8 cellular contexts compared by ENCODE assay signal in genomic region chr9:35103660-35104191, GRCh38. TPM values are rescaled to one million over a fixed set of nuclear protein-coding genes. Genes with fewer than 3 reads are reported as not detected.
DNase-seq lines count a peak whose midpoint lies in the region; ATAC-seq, FAIRE-seq and TF ChIP-seq lines count a peak whose summit lies in the region.

No MANE protein-coding gene starts in this region.

- BruUV-seq in Panc1 (replicated peaks; lab: Mats Ljungman, UMichigan) (no TSS peak), endothelial cell of umbilical vein (replicated peaks; lab: Mats Ljungman, UMichigan) (no TSS peak)

- no peak for DNase-seq in CD4-positive, alpha-beta T cell
- DNase-seq in Panc1 (ENCODE audit: low read depth, low spot score) (no peak), endothelial cell of umbilical vein (ENCODE audit: low read depth, low spot score) (no peak), neuronal stem cell (ENCODE audit: low spot score) (no peak), mucosa of gallbladder (ENCODE audit: low spot score) (no peak), GM10266 (ENCODE audit: extremely low spot score) (no peak), urothelium cell line (ENCODE audit: low spot score) (no peak)

- H3K9me1 ChIP-seq in endothelial cell of umbilical vein (replicated peaks; ENCODE audit: control insufficient read depth, extremely low read depth, insufficient read depth, low read length): no peaks in the 10 kb centered on the region

- no peak for TF ChIP-seq CTCF in CD4-positive, alpha-beta T cell (IDR thresholded peaks at IDR 0.05)
- TF ChIP-seq CTCF in Panc1 (IDR thresholded peaks at IDR 0.05): no peak
- TF ChIP-seq CTCF in endothelial cell of umbilical vein (IDR thresholded peaks at IDR 0.05; ENCODE audit: extremely low read depth in 1 of 2, insufficient read depth in 1 of 2, low read depth in 1 of 2, low read length in 2 of 2): no peak
- no peak for TF ChIP-seq CTCF in GM10266 (IDR thresholded peaks at IDR 0.05; ENCODE audit: control insufficient read depth, insufficient read depth, low read depth, missing control alignments)

- no peak overlapping the region for H3K23ac ChIP-seq in neuronal stem cell (ENCODE audit: low read depth, low read length, poor library complexity)

- H2BK15ac ChIP-seq in neuronal stem cell (ENCODE audit: low read length): no peak overlapping the region

- peaks cover 13% of the 10 kb centered on the region for H3K79me2 ChIP-seq in endothelial cell of umbilical vein (ENCODE audit: control insufficient read depth, insufficient read depth, low read length)

- H3K4me1 ChIP-seq in Panc1 (ENCODE audit: control insufficient read depth, insufficient read depth, low read length) (peaks cover 18% of the 10 kb centered on the region), endothelial cell of umbilical vein (ENCODE audit: control insufficient read depth, extremely low read depth, insufficient read depth, low read length) (peaks cover 13% of the 10 kb centered on the region), neuronal stem cell (ENCODE audit: control insufficient read depth in 2 of 2, insufficient read depth in 1 of 2, low read depth in 1 of 2, low read length in 2 of 2) (peaks cover 14 to 17% of the 10 kb centered on the region in 2 donors)

- no peak overlapping the region for H4K91ac ChIP-seq in neuronal stem cell (ENCODE audit: low read depth, low read length, poor library complexity)

- H3K79me1 ChIP-seq in neuronal stem cell (ENCODE audit: low read depth, low read length): peaks cover 8% of the 10 kb centered on the region

- H3K36me3 ChIP-seq in Panc1 (ENCODE audit: control insufficient read depth, insufficient read depth, low read length) (no peaks in the 10 kb centered on the region; the same call in 1 of the 2 replicates), endothelial cell of umbilical vein (ENCODE audit: control insufficient read depth in 2 of 2, extremely low read depth in 1 of 2, insufficient read depth in 2 of 2, low read length in 2 of 2) (peaks cover 12 to 55% of the 10 kb centered on the region in 2 experiments), neuronal stem cell (replicated peaks in 1 of 2; ENCODE audit: control insufficient read depth in 2 of 2, insufficient read depth in 2 of 2, low read length in 2 of 2) (peaks cover 43 to 74% of the 10 kb centered on the region in 2 donors)

- H3K36me3 Mint-ChIP-seq in CD4-positive, alpha-beta T cell (ENCODE audit: low read depth): peaks cover 63% of the 10 kb centered on the region

- H3K4me2 ChIP-seq in endothelial cell of umbilical vein (ENCODE audit: insufficient read depth, low read length): peak overlapping the region; percentile 26
- peak overlapping the region; percentile 76 for H3K4me2 ChIP-seq in neuronal stem cell (ENCODE audit: insufficient read depth, low read length, poor library complexity, severe bottlenecking)

- H4K8ac ChIP-seq in neuronal stem cell (ENCODE audit: low read depth, low read length): no peak overlapping the region

- no peaks in the 10 kb centered on the region for H3K27me3 Mint-ChIP-seq in CD4-positive, alpha-beta T cell

- no peaks in the 10 kb centered on the region for H3K9me3 Mint-ChIP-seq in CD4-positive, alpha-beta T cell

- no peaks in the 10 kb centered on the region for H3K27me3 ChIP-seq in CD4-positive, alpha-beta T cell (ENCODE audit: control insufficient read depth, insufficient read depth, low read length)
- H3K27me3 ChIP-seq in Panc1 (ENCODE audit: control insufficient read depth, insufficient read depth, low read length) (no peaks in the 10 kb centered on the region), endothelial cell of umbilical vein (ENCODE audit: control insufficient read depth in 2 of 2, insufficient read depth in 2 of 2, low read length in 2 of 2) (no peaks in the 10 kb centered on the region), neuronal stem cell (ENCODE audit: control insufficient read depth in 3 of 3, insufficient read depth in 3 of 3, low read depth in 1 of 3, low read length in 3 of 3) (no peaks in the 10 kb centered on the region)

- H4K20me1 ChIP-seq in endothelial cell of umbilical vein (replicated peaks; ENCODE audit: control insufficient read depth, extremely low read depth, insufficient read depth, low read length): no peaks in the 10 kb centered on the region

- POLR2A ChIA-PET in CD4-positive, alpha-beta T cell (lab: Charles Lee): interaction anchor here (0.6 to 3.8 kb wide), 8 partner anchors 9 to 1055 kb away, joined by 3 to 50 read pairs (median 5); partner anchors contain the start of genes ATOSB, FANCG, UBAP2 and VCP
- POLR2A ChIA-PET in Panc1 (lab: Charles Lee): interaction anchor here (0.5 to 1.8 kb wide), 6 partner anchors 10 to 82 kb away, joined by 3 to 12 read pairs (median 4); partner anchors contain the start of genes ATOSB, FANCG, UNC13B and VCP
- POLR2A ChIA-PET in endothelial cell of umbilical vein (lab: Charles Lee): interaction anchor here (0.9 to 1.3 kb wide), 4 partner anchors 8 to 32 kb away, joined by 3 to 8 read pairs (median 4); partner anchors contain the start of gene VCP

- peaks cover 36% of the 10 kb centered on the region for H3K4me1 Mint-ChIP-seq in CD4-positive, alpha-beta T cell (ENCODE audit: low read depth)

- peak overlapping the region; percentile 77 for H3K27ac ChIP-seq in CD4-positive, alpha-beta T cell (ENCODE audit: low read depth, low read length)
- H3K27ac ChIP-seq in Panc1 (ENCODE audit: low read length) (peak overlapping the region; percentile 96), endothelial cell of umbilical vein (ENCODE audit: insufficient read depth, low read depth, low read length) (peak overlapping the region; percentile 50), neuronal stem cell (replicated peaks; ENCODE audit: low read length) (peak overlapping the region; percentile 91)

- no peak overlapping the region for H2BK120ac ChIP-seq in neuronal stem cell (ENCODE audit: low read depth, low read length)

- H3K9ac ChIP-seq in endothelial cell of umbilical vein (replicated peaks; ENCODE audit: extremely low read depth, insufficient read depth, low read length) (peak overlapping the region; percentile 91), neuronal stem cell (ENCODE audit: low read depth, low read length, poor library complexity) (no peak overlapping the region)

- H3K9me3 ChIP-seq in CD4-positive, alpha-beta T cell (ENCODE audit: control insufficient read depth, low read length): no peaks in the 10 kb centered on the region
- no peaks in the 10 kb centered on the region for H3K9me3 ChIP-seq in Panc1 (ENCODE audit: control insufficient read depth, insufficient read depth, low read depth, low read length)
- no peaks in the 10 kb centered on the region for H3K9me3 ChIP-seq in endothelial cell of umbilical vein (replicated peaks; ENCODE audit: control insufficient read depth, insufficient read depth, low read length)
- no peaks in the 10 kb centered on the region for H3K9me3 ChIP-seq in neuronal stem cell (replicated peaks in 1 of 2; ENCODE audit: control insufficient read depth in 2 of 2, insufficient read depth in 1 of 2, low read depth in 1 of 2, low read length in 2 of 2)

- intact Hi-C loops in CD4-positive, alpha-beta T cell (cut with DNase I, micrococcal nuclease): loop anchor here (1.0 to 10.0 kb wide), 6 partner anchors 8 to 1661 kb away; partner anchors contain the start of genes ATOSB (in 1 of the 2), CREB3 (in 1 of the 2) and TLN1 (in 1 of the 2)
- intact Hi-C loops in Panc1 (cut with micrococcal nuclease; ENCODE audit: unreplicated experiment): no loop called here
- intact Hi-C loops in endothelial cell of umbilical vein (cut with micrococcal nuclease): loop anchor here (1.0 kb wide), 1 partner anchor 8 kb away; no protein-coding TSS in a partner anchor

- H2BK12ac ChIP-seq in neuronal stem cell (ENCODE audit: low read length): no peak overlapping the region

- dilution Hi-C loops in endothelial cell of umbilical vein (cut with MboI; ENCODE audit: extremely low pct_ligation_motif_present, low sequenced_read_pairs): no loop called here

- no peak overlapping the region for H2AK5ac ChIP-seq in neuronal stem cell (ENCODE audit: low read depth, low read length)

- no peak overlapping the region for H3K14ac ChIP-seq in neuronal stem cell (ENCODE audit: low read length)

- in situ Hi-C loops in Panc1 (cut with HindIII; ENCODE audit: low pct_unique_long_range_greater_than_20kb, low sequenced_read_pairs): no loop called here

- WGBS in neuronal stem cell (ENCODE audit: extremely low coverage in 2 of 2, insufficient read length in 2 of 2, insufficient replicate concordance in 1 of 2), 2 donors: no CpG with 5 or more reads among the region's 5 CpGs

- H3K18ac ChIP-seq in neuronal stem cell (ENCODE audit: low read length): no peak overlapping the region

- CTCF ChIA-PET in CD4-positive, alpha-beta T cell (lab: Charles Lee): interaction anchor here (0.9 to 2.9 kb wide), 6 partner anchors 8 to 204 kb away, joined by 3 to 28 read pairs (median 4); partner anchors contain the start of genes ATOSB and FANCG
- CTCF ChIA-PET in Panc1 (lab: Charles Lee) (interaction anchor here (1.7 kb wide), 1 partner anchor 12 kb away, joined by 4 read pairs; the partner anchor contains the start of gene ATOSB), endothelial cell of umbilical vein (lab: Charles Lee) (interaction anchor here (1.1 to 3.0 kb wide), 4 partner anchors 10 to 343 kb away, joined by 3 to 13 read pairs (median 4); partner anchors contain the start of gene FANCG)

- peak overlapping the region; percentile 92 for H3K4me3 Mint-ChIP-seq in CD4-positive, alpha-beta T cell

- FAIRE-seq in endothelial cell of umbilical vein (lab: Jason Lieb, UNC) (no peak), urothelium cell line (lab: Jason Lieb, UNC) (no peak)

- no peak for ATAC-seq in CD4-positive, alpha-beta T cell (ENCODE audit: poor library complexity)
- ATAC-seq in Panc1 (no peak), GM19455 (IDR thresholded peaks at IDR 0.05; ENCODE audit: unreplicated experiment) (no peak)

- H2BK5ac ChIP-seq in neuronal stem cell (ENCODE audit: low read length): no peak overlapping the region

- TF ChIP-seq POLR2A in endothelial cell of umbilical vein (IDR thresholded peaks at IDR 0.05; ENCODE audit: low read depth, low read length): no peak

- H3K27ac Mint-ChIP-seq in CD4-positive, alpha-beta T cell: peak overlapping the region; percentile 89

- no peak overlapping the region for H3K4ac ChIP-seq in neuronal stem cell (ENCODE audit: low read length)

- H2AFZ ChIP-seq in endothelial cell of umbilical vein (ENCODE audit: low read depth, low read length) (no peak overlapping the region), neuronal stem cell (ENCODE audit: low read length) (no peak overlapping the region)

- H3K4me3 ChIP-seq in Panc1 (ENCODE audit: low read depth in 2 of 2, low read length in 2 of 2) (peak overlapping the region; percentile 80 to 97), endothelial cell of umbilical vein (replicated peaks in 1 of 3; ENCODE audit: insufficient read depth in 1 of 3, low read depth in 1 of 3, low read length in 3 of 3) (peak overlapping the region in 1 of 3 experiments; percentile 80), neuronal stem cell (ENCODE audit: low read length in 2 of 2) (peak overlapping the region; percentile 80 to 84)

RNA-seq across cellular contexts. Expression of gene STOML2, which starts 0.8 kb away (rescaled TPM):
- 10 to 100 TPM; 29.8 to 30.5 TPM for total RNA-seq in CD4-positive, alpha-beta T cell
- 264 TPM for total RNA-seq in Panc1 (2021; ENCODE audit: unreplicated experiment)
- 233 TPM for polyA plus RNA-seq in Panc1 (2012; ENCODE audit: insufficient read length)
- total RNA-seq in endothelial cell of umbilical vein: 142 and 144 TPM in 2 replicates
- polyA plus RNA-seq in endothelial cell of umbilical vein: 187 and 206 TPM in 2 replicates
- polyA plus RNA-seq in endothelial cell of umbilical vein (2011; cell fraction: cytosol; rRNA removed): 186 and 208 TPM in 2 replicates
- polyA plus RNA-seq in endothelial cell of umbilical vein (2011; cell fraction: nucleus; rRNA removed): 142 and 153 TPM in 2 replicates
- polyA plus RNA-seq in endothelial cell of umbilical vein (2012): 155 and 168 TPM in 2 replicates
- polyA minus RNA-seq in endothelial cell of umbilical vein: 80.6 and 98.1 TPM in 2 replicates
- 36.0 TPM for polyA minus RNA-seq in endothelial cell of umbilical vein (2011; cell fraction: cytosol; rRNA and poly(A)+ RNA removed)
- polyA minus RNA-seq in endothelial cell of umbilical vein (2011; cell fraction: nucleus; rRNA and poly(A)+ RNA removed): 21.5 and 27.6 TPM in 2 replicates
- 135 TPM for polyA plus RNA-seq in neuronal stem cell (2013, experiment 1 of 2)
- polyA plus RNA-seq in neuronal stem cell (2013, experiment 2 of 2): 135 TPM
- 94.9 TPM for total RNA-seq in mucosa of gallbladder

RNA-seq across cellular contexts. Expression of gene PIGO, which starts 7.3 kb away (rescaled TPM):
- 10 to 100 TPM; 17.5 to 18.9 TPM for total RNA-seq in CD4-positive, alpha-beta T cell
- total RNA-seq in Panc1 (2021; ENCODE audit: unreplicated experiment) (58.7 TPM), endothelial cell of umbilical vein (17.7 and 23.5 TPM in 2 replicates), mucosa of gallbladder (35.9 TPM)
- 53.6 TPM for polyA plus RNA-seq in Panc1 (2012; ENCODE audit: insufficient read length)
- polyA plus RNA-seq in endothelial cell of umbilical vein: 27.3 and 29.8 TPM in 2 replicates
- 15.6 and 15.7 TPM in 2 replicates for polyA plus RNA-seq in endothelial cell of umbilical vein (2011; cell fraction: cytosol; rRNA removed)
- polyA plus RNA-seq in endothelial cell of umbilical vein (2011; cell fraction: nucleus; rRNA removed): 37.9 and 39.9 TPM in 2 replicates
- 12.1 and 16.4 TPM in 2 replicates for polyA plus RNA-seq in endothelial cell of umbilical vein (2012)
- 26.8 and 30.7 TPM in 2 replicates for polyA minus RNA-seq in endothelial cell of umbilical vein
- polyA minus RNA-seq in endothelial cell of umbilical vein (2011; cell fraction: cytosol; rRNA and poly(A)+ RNA removed): 17.0 TPM
- polyA minus RNA-seq in endothelial cell of umbilical vein (2011; cell fraction: nucleus; rRNA and poly(A)+ RNA removed): 14.3 and 21.3 TPM in 2 replicates
- 9.3 TPM for polyA plus RNA-seq in neuronal stem cell (2013, experiment 1 of 2)
- polyA plus RNA-seq in neuronal stem cell (2013, experiment 2 of 2): 9.1 TPM

RNA-seq across cellular contexts. Expression of gene ATOSB, which starts 11.9 kb away (rescaled TPM):
- total RNA-seq in CD4-positive, alpha-beta T cell: 1 to 10 TPM; 5.0 to 5.1 TPM
- 23.6 TPM for total RNA-seq in Panc1 (2021; ENCODE audit: unreplicated experiment)
- polyA plus RNA-seq in Panc1 (2012; ENCODE audit: insufficient read length): 27.3 TPM
- 34.7 and 39.4 TPM in 2 replicates for total RNA-seq in endothelial cell of umbilical vein
- 58.0 and 69.6 TPM in 2 replicates for polyA plus RNA-seq in endothelial cell of umbilical vein
- polyA plus RNA-seq in endothelial cell of umbilical vein (2011; cell fraction: cytosol; rRNA removed): 40.5 and 44.3 TPM in 2 replicates
- polyA plus RNA-seq in endothelial cell of umbilical vein (2011; cell fraction: nucleus; rRNA removed): 63.3 and 68.1 TPM in 2 replicates
- 39.3 and 47.8 TPM in 2 replicates for polyA plus RNA-seq in endothelial cell of umbilical vein (2012)
- 36.1 and 38.5 TPM in 2 replicates for polyA minus RNA-seq in endothelial cell of umbilical vein
- 3.2 TPM for polyA minus RNA-seq in endothelial cell of umbilical vein (2011; cell fraction: cytosol; rRNA and poly(A)+ RNA removed)
- polyA minus RNA-seq in endothelial cell of umbilical vein (2011; cell fraction: nucleus; rRNA and poly(A)+ RNA removed): 13.1 and 14.2 TPM in 2 replicates
- polyA plus RNA-seq in neuronal stem cell (2013, experiment 1 of 2): 22.3 TPM
- polyA plus RNA-seq in neuronal stem cell (2013, experiment 2 of 2): 22.3 TPM
- total RNA-seq in mucosa of gallbladder: 18.3 TPM

RNA-seq across cellular contexts. Expression of gene FANCG, which starts 24.0 kb away (rescaled TPM):
- 10 to 100 TPM; 21.7 to 24.6 TPM for total RNA-seq in CD4-positive, alpha-beta T cell
- total RNA-seq in Panc1 (2021; ENCODE audit: unreplicated experiment) (73.8 TPM), endothelial cell of umbilical vein (50.0 and 58.0 TPM in 2 replicates), mucosa of gallbladder (17.4 TPM)
- polyA plus RNA-seq in Panc1 (2012; ENCODE audit: insufficient read length): 36.9 TPM
- polyA plus RNA-seq in endothelial cell of umbilical vein: 26.5 and 31.6 TPM in 2 replicates
- polyA plus RNA-seq in endothelial cell of umbilical vein (2011; cell fraction: cytosol; rRNA removed): 25.1 and 25.9 TPM in 2 replicates
- polyA plus RNA-seq in endothelial cell of umbilical vein (2011; cell fraction: nucleus; rRNA removed): 136 and 163 TPM in 2 replicates
- 34.0 and 48.0 TPM in 2 replicates for polyA plus RNA-seq in endothelial cell of umbilical vein (2012)
- polyA minus RNA-seq in endothelial cell of umbilical vein: 31.6 and 38.1 TPM in 2 replicates
- polyA minus RNA-seq in endothelial cell of umbilical vein (2011; cell fraction: cytosol; rRNA and poly(A)+ RNA removed): 33.4 TPM
- polyA minus RNA-seq in endothelial cell of umbilical vein (2011; cell fraction: nucleus; rRNA and poly(A)+ RNA removed): 38.6 and 53.9 TPM in 2 replicates
- polyA plus RNA-seq in neuronal stem cell (2013, experiment 1 of 2): 61.9 TPM
- 57.5 TPM for polyA plus RNA-seq in neuronal stem cell (2013, experiment 2 of 2)

RNA-seq across cellular contexts. Expression of gene VCP, which starts 31.3 kb away (rescaled TPM):
- total RNA-seq in CD4-positive, alpha-beta T cell: 100 to 1,000 TPM; 218 to 245 TPM
- 472 TPM for total RNA-seq in Panc1 (2021; ENCODE audit: unreplicated experiment)
- 419 TPM for polyA plus RNA-seq in Panc1 (2012; ENCODE audit: insufficient read length)
- total RNA-seq in endothelial cell of umbilical vein: 450 and 493 TPM in 2 replicates
- polyA plus RNA-seq in endothelial cell of umbilical vein: 310 and 349 TPM in 2 replicates
- 326 and 364 TPM in 2 replicates for polyA plus RNA-seq in endothelial cell of umbilical vein (2011; cell fraction: cytosol; rRNA removed)
- 575 and 655 TPM in 2 replicates for polyA plus RNA-seq in endothelial cell of umbilical vein (2011; cell fraction: nucleus; rRNA removed)
- polyA plus RNA-seq in endothelial cell of umbilical vein (2012): 540 and 568 TPM in 2 replicates
- polyA minus RNA-seq in endothelial cell of umbilical vein: 905 and 912 TPM in 2 replicates
- 223 TPM for polyA minus RNA-seq in endothelial cell of umbilical vein (2011; cell fraction: cytosol; rRNA and poly(A)+ RNA removed)
- polyA minus RNA-seq in endothelial cell of umbilical vein (2011; cell fraction: nucleus; rRNA and poly(A)+ RNA removed): 389 and 396 TPM in 2 replicates
- polyA plus RNA-seq in neuronal stem cell (2013, experiment 1 of 2): 97.4 TPM
- 97.3 TPM for polyA plus RNA-seq in neuronal stem cell (2013, experiment 2 of 2)
- total RNA-seq in mucosa of gallbladder: 243 TPM
